10 cellular contexts compared by ENCODE assay signal in genomic region chr17:17191346-17191792, GRCh38. TPM values are rescaled to one million over a fixed set of nuclear protein-coding genes. Genes with fewer than 3 reads are reported as not detected.
DNase-seq lines count a peak whose midpoint lies in the region; ATAC-seq and TF ChIP-seq lines count a peak whose summit lies in the region.
"Had no signal": no experiment of that assay in that cellular context is flagged by ENCODE, and none has a peak within 500 bp of the region (broad histone marks: within the 10 kb centered on the region; RNA-seq: fewer than 3 reads in every experiment).

No MANE protein-coding gene starts in this region.

- no peaks in the 10 kb centered on the region for H3K9me3 ChIP-seq in mucosa of descending colon
- no peaks in the 10 kb centered on the region for H3K9me3 ChIP-seq in vagina

- no peaks in the 10 kb centered on the region for H3K27me3 ChIP-seq in vagina

- TF ChIP-seq CTCF in coronary artery (IDR thresholded peaks at IDR 0.05), result no peak
- no peak for TF ChIP-seq CTCF in mucosa of descending colon (IDR thresholded peaks at IDR 0.05)
- TF ChIP-seq CTCF in vagina (IDR thresholded peaks at IDR 0.05), result no peak

- DNase-seq in Right ventricle myocardium inferior (ENCODE audit: missing footprints), result no peak
- no peak for DNase-seq in cardiac septum (ENCODE audit: low spot score)
- DNase-seq in coronary artery (ENCODE audit: low spot score), result no peak
- peak in 1 of 3 donors; percentile 48 for DNase-seq in mucosa of descending colon
- no peak for DNase-seq in vagina (ENCODE audit: extremely low spot score in 2 of 2)
- DNase-seq: effector memory CD8-positive, alpha-beta T cell; naive B cell had no signal

- peak overlapping the region; percentile 35 to 88 for H3K27ac ChIP-seq in coronary artery
- H3K27ac ChIP-seq in vagina, result peak overlapping the region; percentile 74

- no peak overlapping the region for H3K4me3 ChIP-seq in coronary artery
- no peak overlapping the region for H3K4me3 ChIP-seq in mucosa of descending colon
- H3K4me3 ChIP-seq in vagina, result no peak overlapping the region

- no peak for TF ChIP-seq POLR2A in vagina (IDR thresholded peaks at IDR 0.05)

- H3K36me3 ChIP-seq in mucosa of descending colon (ENCODE audit: low read depth) (no peaks in the 10 kb centered on the region), vagina (peaks cover 0 to 14% of the 10 kb centered on the region in 2 donors)

- intact Hi-C loops in Right ventricle myocardium inferior (cut with DNase I), result loop anchor here (2.0 kb wide), 1 partner anchor 13 kb away; no protein-coding TSS in a partner anchor
- intact Hi-C loops in cardiac septum (cut with DNase I), result loop anchor here (5.0 kb wide), 1 partner anchor 39 kb away; no protein-coding TSS in a partner anchor
- intact Hi-C loops in mucosa of descending colon (cut with DNase I, micrococcal nuclease), result no loop called here
- intact Hi-C loops in vagina (cut with DNase I), result no loop called here

- H3K4me1 ChIP-seq in mucosa of descending colon (ENCODE audit: low read depth), result no peaks in the 10 kb centered on the region
- H3K4me1 ChIP-seq in vagina, result peaks cover 31% of the 10 kb centered on the region

- ATAC-seq in Right ventricle myocardium inferior, result peak; percentile 73
- peak; percentile 32 for ATAC-seq in mucosa of descending colon
- ATAC-seq in GM21381 (IDR thresholded peaks at IDR 0.05; ENCODE audit: unreplicated experiment), result no peak
- ATAC-seq in HG02798 (IDR thresholded peaks at IDR 0.05; ENCODE audit: poor library complexity, unreplicated experiment), result no peak
- no peak for ATAC-seq in HG03095 (IDR thresholded peaks at IDR 0.05; ENCODE audit: unreplicated experiment)
- ATAC-seq: effector memory CD8-positive, alpha-beta T cell had no signal

RNA-seq across cellular contexts. Expression of gene PLD6, which starts 14.8 kb away (rescaled TPM):
- 12.9 TPM for total RNA-seq in Right ventricle myocardium inferior
- total RNA-seq in cardiac septum, result 1.4 TPM
- total RNA-seq in mucosa of descending colon, result 10 to 100 TPM in 1 of 3 donors, 1 to 10 TPM in 2; 1.3 to 12.9 (median 2.0) TPM
- 0.74 TPM for total RNA-seq in vagina

RNA-seq across cellular contexts. Expression of gene FLCN, which starts 45.6 kb away (rescaled TPM):
- 56.4 TPM for total RNA-seq in Right ventricle myocardium inferior
- 36.1 TPM for total RNA-seq in cardiac septum
- total RNA-seq in mucosa of descending colon, result 10 to 100 TPM; 52.8 to 64.5 (median 57.1) TPM
- 82.0 TPM for total RNA-seq in vagina

Comparison
In these comparisons a context has a peak if more than half of its experiments do, and no peak if none do; other contexts are left out.
1. ATAC-seq: peak in Right ventricle myocardium inferior (single experiment) and mucosa of descending colon (single experiment); none in GM21381 (single experiment), HG02798 (single experiment) and HG03095 (single experiment).
2. intact Hi-C loops: an anchor here in Right ventricle myocardium inferior (2.0 kb wide) and cardiac septum (5.0 kb wide); none called in mucosa of descending colon and vagina.